In genomic region chr2:232550351-232551261, GRCh38 we compare ENCODE assay signal across 8 cellular contexts. TPM values are rescaled to one million over a fixed set of nuclear protein-coding genes. Genes with fewer than 3 reads are reported as not detected.
DNase-seq lines count a peak whose midpoint lies in the region; ATAC-seq and TF ChIP-seq lines count a peak whose summit lies in the region.

EIF4E2 (plus strand) TSS chr2:232550689; CDS start chr2:232550725, 36 bp downstream.
TIGD1 (minus strand) TSS chr2:232550557; CDS start chr2:232549882, 675 bp downstream.

- H3F3A ChIP-seq in PC-9 (ENCODE audit: insufficient read depth, low read depth), result no peaks in the 10 kb centered on the region; the same call in 1 of the 2 replicates

- no peaks in the 10 kb centered on the region for H3K9me2 ChIP-seq in PC-9 (ENCODE audit: insufficient read depth)

- POLR2A ChIA-PET in PC-9 (lab: Charles Lee; ENCODE audit: unreplicated experiment), result interaction anchor here (0.6 to 1.0 kb wide), 5 partner anchors 17 to 1439 kb away, joined by 3 to 9 read pairs (median 5); no protein-coding TSS in a partner anchor

- H3K9me3 ChIP-seq in PC-9 (ENCODE audit: insufficient read depth, low read depth) (no peaks in the 10 kb centered on the region), esophagus squamous epithelium (no peaks in the 10 kb centered on the region)

- peak within 1 kb of the TSS; percentile 87 for H3K4me3 ChIP-seq in PC-9
- peak within 1 kb of the TSS; percentile 83 to 97 (median 90) for H3K4me3 ChIP-seq in esophagus squamous epithelium

- H3K4me1 ChIP-seq in PC-9 (replicated peaks; ENCODE audit: insufficient read depth) (peaks cover 13% of the 10 kb centered on the region), esophagus squamous epithelium (peaks cover 8 to 43% (median 20%) of the 10 kb centered on the region in 3 donors)

- H3K27ac ChIP-seq in PC-9 (peak within 1 kb of the TSS; percentile 89), esophagus squamous epithelium (peak within 1 kb of the TSS; percentile 98 to 99 (median 99))

- WGBS in esophagus squamous epithelium, 2 donors, result 0% methylated on average over 15 to 19 of the region's 82 CpGs

- H3K4me2 ChIP-seq in PC-9, result peak within 1 kb of the TSS; percentile 92

- in situ Hi-C loops in KBM-7 (cut with MboI; ENCODE audit: low pct_unique_long_range_greater_than_20kb, low sequenced_read_pairs), result no loop called here

- H3K27me3 ChIP-seq in PC-9 (ENCODE audit: insufficient read depth, low read depth), result no peaks in the 10 kb centered on the region
- no peaks in the 10 kb centered on the region for H3K27me3 ChIP-seq in esophagus squamous epithelium

- intact Hi-C loops in PC-9 (cut with micrococcal nuclease; ENCODE audit: unreplicated experiment), result loop anchor here (2.0 to 5.0 kb wide), 2 partner anchors 42 to 702 kb away; partner anchors contain the start of gene ATG16L1
- intact Hi-C loops in esophagus squamous epithelium (cut with DNase I), result no loop called here

- peak; percentile 84 for DNase-seq in DMS79 treated with DMSO at 0.1 percent for 48 hours (lab: John Stamatoyannopoulos, UW)
- peak; percentile 93 for DNase-seq in KBM-7
- DNase-seq in PC-9, result peak; percentile 81 to 95
- peak; percentile 94 to 95 for DNase-seq in activated T-cell treated with anti-CD3 and anti-CD28 coated beads, Interleukin-2, amount 50 U/mL, for 48 hours
- peak; percentile 77 for DNase-seq in esophagus squamous epithelium (lab: John Stamatoyannopoulos, UW)
- peak; percentile 96 for DNase-seq in myocyte (ENCODE audit: low read depth)
- peak; percentile 87 to 88 for DNase-seq in stimulated activated CD8-positive, alpha-beta memory T cell treated with anti-CD3 and anti-CD28 coated beads, Interleukin-7, amount 100 ng/mL, for 48 hours (ENCODE audit: extremely low read depth in 1 of 2, low read depth in 1 of 2)

- H4K20me1 ChIP-seq in PC-9 (ENCODE audit: insufficient read depth), result peaks cover 27% of the 10 kb centered on the region; the same call in 1 of the 2 replicates

- H3K79me2 ChIP-seq in PC-9 (ENCODE audit: low read depth), result peaks cover 87% of the 10 kb centered on the region

- TF ChIP-seq CTCF in PC-9 (conservative IDR thresholded peaks at IDR 0.05) (no peak; the same call in 1 of the 2 replicates), esophagus squamous epithelium (IDR thresholded peaks at IDR 0.05) (peak; percentile 18 to 61 (median 46))

- H3K36me3 ChIP-seq in PC-9 (ENCODE audit: low read depth) (peaks cover 3% of the 10 kb centered on the region; the same call in 1 of the 2 replicates), esophagus squamous epithelium (peaks cover 0 to 37% (median 0%) of the 10 kb centered on the region in 3 donors)

- H2AFZ ChIP-seq in PC-9, result peak within 1 kb of the TSS; percentile 97

- peak; percentile 93 for ATAC-seq in GM21723 (IDR thresholded peaks at IDR 0.05; ENCODE audit: unreplicated experiment)

- CTCF ChIA-PET in PC-9 (lab: Charles Lee), result no interaction called here

- BruUV-seq in PC-9 (replicated peaks; lab: Mats Ljungman, UMichigan), result no TSS peak

- TF ChIP-seq POLR2A in esophagus squamous epithelium (IDR thresholded peaks at IDR 0.05), result peak in 2 of 4 donors; percentile 74 to 82

RNA-seq across cellular contexts. Expression of gene EIF4E2, which starts in this region (rescaled TPM):
- total RNA-seq in PC-9 (2021) (69.3 and 69.6 TPM in 2 replicates), esophagus squamous epithelium (10 to 100 TPM; 34.7 to 81.3 (median 58.0) TPM), myocyte (119 and 122 TPM in 2 replicates)
- 130 TPM for polyA plus RNA-seq in myocyte (2012)

RNA-seq across cellular contexts. Expression of gene TIGD1, which starts in this region (rescaled TPM):
- total RNA-seq in PC-9 (2021) (12.7 and 14.7 TPM in 2 replicates), esophagus squamous epithelium (1 to 10 TPM; 1.2 to 7.1 (median 3.2) TPM), myocyte (2.1 and 3.0 TPM in 2 replicates)
- 4.1 TPM for polyA plus RNA-seq in myocyte (2012)

Comparison
In these comparisons a context has a peak if more than half of its experiments do, and no peak if none do; other contexts are left out.
1. Peak in every context shown above with its lines: DNase-seq, ATAC-seq, H3K4me3 ChIP-seq and H3K27ac ChIP-seq.